Comparison of ENCODE assay signal across 8 cellular contexts in the genomic region with DNA sequence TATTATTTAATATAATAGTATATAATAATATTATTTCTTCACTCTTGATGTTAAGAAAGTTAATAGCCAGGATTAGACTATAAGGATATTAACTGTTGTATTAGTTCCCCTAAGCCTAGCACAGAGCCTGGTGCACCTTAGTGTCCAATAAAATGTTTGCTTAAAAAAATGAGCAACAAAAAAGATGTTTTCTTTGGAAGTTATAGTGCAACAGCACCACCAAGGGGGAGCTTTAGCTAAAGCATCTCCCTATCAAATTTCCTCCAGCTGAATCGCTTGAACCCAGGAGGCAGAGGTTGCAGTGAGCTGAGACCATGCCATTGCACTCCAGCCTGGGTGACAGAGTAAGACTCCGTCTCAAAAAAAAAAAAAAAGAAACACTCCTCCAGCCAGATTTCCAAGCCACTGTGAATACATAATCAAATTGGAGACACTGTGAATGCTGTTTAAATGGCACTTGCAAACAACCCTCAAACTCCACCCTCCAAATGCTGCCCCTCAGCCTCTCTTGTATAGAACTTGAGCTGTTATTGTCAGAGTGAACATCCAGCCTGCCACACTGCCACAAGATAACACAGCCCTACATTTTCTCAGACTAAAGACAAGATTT.
DNase-seq lines count a peak whose midpoint lies in the region; ATAC-seq and TF ChIP-seq lines count a peak whose summit lies in the region.

No MANE protein-coding gene starts in this region.

- TF ChIP-seq CTCF in AG04449 (IDR thresholded peaks at IDR 0.05; ENCODE audit: insufficient read depth, low read length, missing control alignments) (peak; percentile 38), GM12865 (IDR thresholded peaks at IDR 0.05; ENCODE audit: insufficient read depth, low read depth, low read length, missing control alignments) (peak; percentile 28), Peyer's patch (IDR thresholded peaks at IDR 0.05) (peak in 4 of 6 experiments; percentile 26 to 55 (median 52)), transverse colon (IDR thresholded peaks at IDR 0.05) (peak; percentile 38 to 51 (median 41))

- H3K4me3 Mint-ChIP-seq in effector memory CD8-positive, alpha-beta T cell, result no peak overlapping the region

- peaks cover 0 to 1% of the 10 kb centered on the region in 2 donors for H3K4me1 Mint-ChIP-seq in effector memory CD8-positive, alpha-beta T cell (ENCODE audit: low read depth in 2 of 2)

- H3K36me3 ChIP-seq in Peyer's patch (no peaks in the 10 kb centered on the region), transverse colon (no peaks in the 10 kb centered on the region)

- in situ Hi-C loops in transverse colon (cut with MboI; ENCODE audit: low pct_ligation_motif_present in 1 of 4, low pct_unique_long_range_greater_than_20kb in 1 of 4, low sequenced_read_pairs in 3 of 4), result no loop called here

- TF ChIP-seq POLR2A in Peyer's patch (IDR thresholded peaks at IDR 0.05) (no peak), transverse colon (IDR thresholded peaks at IDR 0.05) (no peak)

- H3K27ac ChIP-seq in Peyer's patch, result no peak overlapping the region
- H3K27ac ChIP-seq in transverse colon, result no peak overlapping the region

- WGBS in transverse colon (ENCODE audit: low coverage in 1 of 2), 2 donors, result 82% methylated on average over 2 of the region's 2 CpGs

- H3K9me3 Mint-ChIP-seq in effector memory CD8-positive, alpha-beta T cell, result no peaks in the 10 kb centered on the region

- POLR2A ChIA-PET in AG04449 (lab: Yijun Ruan, JAX), result interaction anchor here (1.7 kb wide), 1 partner anchor 286 kb away, joined by 6 read pairs; no protein-coding TSS in a partner anchor

- H3K36me3 Mint-ChIP-seq in effector memory CD8-positive, alpha-beta T cell (ENCODE audit: insufficient read depth), result peaks cover 2% of the 10 kb centered on the region

- H3K9me3 ChIP-seq in Peyer's patch (no peaks in the 10 kb centered on the region), transverse colon (no peaks in the 10 kb centered on the region)

- H3K27me3 ChIP-seq in Peyer's patch (no peaks in the 10 kb centered on the region), transverse colon (no peaks in the 10 kb centered on the region)

- H3K4me1 ChIP-seq in Peyer's patch (no peaks in the 10 kb centered on the region), transverse colon (no peaks in the 10 kb centered on the region)

- CTCF ChIA-PET in AG04449 (lab: Yijun Ruan, JAX), result interaction anchor here (0.7 to 5.4 kb wide), 32 partner anchors 8 to 747 kb away, joined by 3 to 52 read pairs (median 4); no protein-coding TSS in a partner anchor

- no peak for ATAC-seq in effector memory CD8-positive, alpha-beta T cell (replicated peaks)
- ATAC-seq in GM18870 (IDR thresholded peaks at IDR 0.05; ENCODE audit: unreplicated experiment) (no peak), HG03025 (IDR thresholded peaks at IDR 0.05; ENCODE audit: low FRiP score, unreplicated experiment) (no peak)

- DNase-seq in AG04449 (ENCODE audit: low read depth, low spot score) (no peak), GM12865 (ENCODE audit: low read depth) (peak; percentile 31), Peyer's patch (no peak), fibroblast of the conjunctiva (ENCODE audit: low read depth) (peak; percentile 20), transverse colon (no peak)
- no peak for DNase-seq in effector memory CD8-positive, alpha-beta T cell

- no peaks in the 10 kb centered on the region for H3K27me3 Mint-ChIP-seq in effector memory CD8-positive, alpha-beta T cell

- intact Hi-C loops in transverse colon (cut with DNase I; ENCODE audit: low total_unique reads), result loop anchor here (5.0 kb wide), 1 partner anchor 891 kb away; no protein-coding TSS in a partner anchor

- no peak for TF ChIP-seq EP300 in transverse colon (IDR thresholded peaks at IDR 0.05; ENCODE audit: low read depth)

- H3K4me3 ChIP-seq in AG04449 (ENCODE audit: low read depth, low read length) (no peak overlapping the region), GM12865 (ENCODE audit: low read depth, low read length) (no peak overlapping the region), Peyer's patch (no peak overlapping the region), transverse colon (no peak overlapping the region)

- no peak overlapping the region for H3K27ac Mint-ChIP-seq in effector memory CD8-positive, alpha-beta T cell

Comparison
In these comparisons a context has a peak if more than half of its experiments do, and no peak if none do; other contexts are left out.
1. DNase-seq: peak in GM12865 (single experiment) and fibroblast of the conjunctiva (single experiment); none in AG04449 (single experiment), Peyer's patch (0 of 3), transverse colon (single experiment) and effector memory CD8-positive, alpha-beta T cell (0 of 3).
2. Peak in every context shown above with its lines, with median percentiles within 50 percentile points of each other: CTCF ChIP-seq.